Comparison of ENCODE assay signal across 9 cellular contexts in the genomic region with DNA sequence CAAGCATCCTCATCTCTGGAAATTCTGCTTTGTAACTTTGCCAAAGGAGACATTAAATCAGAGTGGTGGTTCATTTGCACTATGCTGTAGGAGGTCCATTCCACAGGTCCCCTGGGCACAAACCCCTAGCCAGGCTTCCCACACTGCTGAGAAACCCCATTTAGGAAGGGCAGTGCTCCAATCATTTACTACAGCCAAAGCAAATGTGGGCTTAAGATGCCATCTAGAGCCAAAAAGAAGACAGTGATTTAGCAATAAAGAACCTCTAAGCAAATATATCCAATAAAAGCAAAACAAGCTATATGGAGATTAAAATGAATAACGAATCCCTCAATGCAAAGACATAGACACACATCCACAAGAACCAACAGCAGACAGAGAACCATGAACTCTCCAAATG.
A peak's percentile ranks its signal among the peaks of the same experiment; 100 is the strongest.
DNase-seq lines count a peak whose midpoint lies in the region; ATAC-seq and TF ChIP-seq lines count a peak whose summit lies in the region.
"Had no signal": no experiment of that assay in that cellular context is flagged by ENCODE, and none has a peak within 500 bp of the region (broad histone marks: within the 10 kb centered on the region; RNA-seq: fewer than 3 reads in every experiment).

No MANE protein-coding gene starts in this region.

- no peaks in the 10 kb centered on the region for H3K4me1 ChIP-seq in liver (ENCODE audit: control insufficient read depth in 4 of 4, insufficient read depth in 4 of 4, low read length in 3 of 4)

- no peak overlapping the region for H3K9ac ChIP-seq in liver (ENCODE audit: low read depth in 1 of 2, low read length in 2 of 2)

- DNase-seq in DMS53 treated with DMSO at 0.1 percent for 48 hours (lab: John Stamatoyannopoulos, UW; ENCODE audit: unreplicated experiment) = peak; percentile 47
- peak; percentile 5 for DNase-seq in amniotic stem cell (lab: John Stamatoyannopoulos, UW)
- DNase-seq in C1 segment of cervical spinal cord (lab: John Stamatoyannopoulos, UW) = no peak
- DNase-seq in AG08396 (ENCODE audit: low spot score) = no peak
- no peak for DNase-seq in stimulated activated CD4-positive, alpha-beta T cell treated with anti-CD3 and anti-CD28 coated beads, Interleukin-4, amount 100 ng/mL, for 4 hours
- DNase-seq: NK-92 treated with Interleukin-12 subunit alpha and Interleukin-12 subunit beta, amount 100 ng/mL, for 24 hours had no signal

- TF ChIP-seq EP300 in Ishikawa (IDR thresholded peaks at IDR 0.05; ENCODE audit: borderline replicate concordance) = no peak

- H3K27me3 ChIP-seq in liver (ENCODE audit: control insufficient read depth in 4 of 4, insufficient read depth in 4 of 4, low read length in 3 of 4) = peaks cover 0 to 3% (median 0%) of the 10 kb centered on the region in 4 donors

- no peak for ATAC-seq in HG03432 (IDR thresholded peaks at IDR 0.05; ENCODE audit: unreplicated experiment)

- no peaks in the 10 kb centered on the region for H3K36me3 ChIP-seq in liver (ENCODE audit: control insufficient read depth in 4 of 4, insufficient read depth in 3 of 4, low read depth in 1 of 4, low read length in 3 of 4)

- H3K4me3 ChIP-seq in liver (ENCODE audit: low read depth in 1 of 3, low read length in 3 of 3) = no peak overlapping the region

- no peak for TF ChIP-seq CTCF in liver (IDR thresholded peaks at IDR 0.05; ENCODE audit: low read depth, low read length, missing input control)

- TF ChIP-seq RAD21 in Ishikawa (IDR thresholded peaks at IDR 0.05; ENCODE audit: low read depth) (peak; percentile 56), liver (IDR thresholded peaks at IDR 0.05) (peak; percentile 56 to 60)

- 51% methylated on average over 1 of the region's 1 CpG for WGBS in liver

- H3K27ac ChIP-seq in liver (ENCODE audit: low read depth in 1 of 2, low read length in 2 of 2) = no peak overlapping the region

- peaks cover 0 to 12% (median 3%) of the 10 kb centered on the region in 4 donors for H3K9me3 ChIP-seq in liver (ENCODE audit: control insufficient read depth in 4 of 4, low read length in 3 of 4)

TF ChIP-seq in Ishikawa, 13 proteins besides CTCF, POLR2A, EP300 and RAD21:
- TF ChIP-seq FOXM1 (IDR thresholded peaks at IDR 0.05; ENCODE audit: borderline replicate concordance, low read depth) (no peak), TAF1 (IDR thresholded peaks at IDR 0.05; ENCODE audit: low read depth) (no peak)
- TF ChIP-seq, protein P1, sequence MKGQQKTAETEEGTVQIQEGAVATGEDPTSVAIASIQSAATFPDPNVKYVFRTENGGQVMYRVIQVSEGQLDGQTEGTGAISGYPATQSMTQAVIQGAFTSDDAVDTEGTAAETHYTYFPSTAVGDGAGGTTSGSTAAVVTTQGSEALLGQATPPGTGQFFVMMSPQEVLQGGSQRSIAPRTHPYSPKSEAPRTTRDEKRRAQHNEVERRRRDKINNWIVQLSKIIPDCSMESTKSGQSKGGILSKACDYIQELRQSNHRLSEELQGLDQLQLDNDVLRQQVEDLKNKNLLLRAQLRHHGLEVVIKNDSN (IDR thresholded peaks at IDR 0.05) = no peak

TF ChIP-seq in liver, 16 proteins besides CTCF, POLR2A, EP300 and RAD21:
- TF ChIP-seq, protein P2, sequence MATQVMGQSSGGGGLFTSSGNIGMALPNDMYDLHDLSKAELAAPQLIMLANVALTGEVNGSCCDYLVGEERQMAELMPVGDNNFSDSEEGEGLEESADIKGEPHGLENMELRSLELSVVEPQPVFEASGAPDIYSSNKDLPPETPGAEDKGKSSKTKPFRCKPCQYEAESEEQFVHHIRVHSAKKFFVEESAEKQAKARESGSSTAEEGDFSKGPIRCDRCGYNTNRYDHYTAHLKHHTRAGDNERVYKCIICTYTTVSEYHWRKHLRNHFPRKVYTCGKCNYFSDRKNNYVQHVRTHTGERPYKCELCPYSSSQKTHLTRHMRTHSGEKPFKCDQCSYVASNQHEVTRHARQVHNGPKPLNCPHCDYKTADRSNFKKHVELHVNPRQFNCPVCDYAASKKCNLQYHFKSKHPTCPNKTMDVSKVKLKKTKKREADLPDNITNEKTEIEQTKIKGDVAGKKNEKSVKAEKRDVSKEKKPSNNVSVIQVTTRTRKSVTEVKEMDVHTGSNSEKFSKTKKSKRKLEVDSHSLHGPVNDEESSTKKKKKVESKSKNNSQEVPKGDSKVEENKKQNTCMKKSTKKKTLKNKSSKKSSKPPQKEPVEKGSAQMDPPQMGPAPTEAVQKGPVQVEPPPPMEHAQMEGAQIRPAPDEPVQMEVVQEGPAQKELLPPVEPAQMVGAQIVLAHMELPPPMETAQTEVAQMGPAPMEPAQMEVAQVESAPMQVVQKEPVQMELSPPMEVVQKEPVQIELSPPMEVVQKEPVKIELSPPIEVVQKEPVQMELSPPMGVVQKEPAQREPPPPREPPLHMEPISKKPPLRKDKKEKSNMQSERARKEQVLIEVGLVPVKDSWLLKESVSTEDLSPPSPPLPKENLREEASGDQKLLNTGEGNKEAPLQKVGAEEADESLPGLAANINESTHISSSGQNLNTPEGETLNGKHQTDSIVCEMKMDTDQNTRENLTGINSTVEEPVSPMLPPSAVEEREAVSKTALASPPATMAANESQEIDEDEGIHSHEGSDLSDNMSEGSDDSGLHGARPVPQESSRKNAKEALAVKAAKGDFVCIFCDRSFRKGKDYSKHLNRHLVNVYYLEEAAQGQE (IDR thresholded peaks at IDR 0.05) = no peak
- no peak for TF ChIP-seq JUND (IDR thresholded peaks at IDR 0.05)
- TF ChIP-seq YY1 (IDR thresholded peaks at IDR 0.05) = no peak
- TF ChIP-seq, protein P3, sequence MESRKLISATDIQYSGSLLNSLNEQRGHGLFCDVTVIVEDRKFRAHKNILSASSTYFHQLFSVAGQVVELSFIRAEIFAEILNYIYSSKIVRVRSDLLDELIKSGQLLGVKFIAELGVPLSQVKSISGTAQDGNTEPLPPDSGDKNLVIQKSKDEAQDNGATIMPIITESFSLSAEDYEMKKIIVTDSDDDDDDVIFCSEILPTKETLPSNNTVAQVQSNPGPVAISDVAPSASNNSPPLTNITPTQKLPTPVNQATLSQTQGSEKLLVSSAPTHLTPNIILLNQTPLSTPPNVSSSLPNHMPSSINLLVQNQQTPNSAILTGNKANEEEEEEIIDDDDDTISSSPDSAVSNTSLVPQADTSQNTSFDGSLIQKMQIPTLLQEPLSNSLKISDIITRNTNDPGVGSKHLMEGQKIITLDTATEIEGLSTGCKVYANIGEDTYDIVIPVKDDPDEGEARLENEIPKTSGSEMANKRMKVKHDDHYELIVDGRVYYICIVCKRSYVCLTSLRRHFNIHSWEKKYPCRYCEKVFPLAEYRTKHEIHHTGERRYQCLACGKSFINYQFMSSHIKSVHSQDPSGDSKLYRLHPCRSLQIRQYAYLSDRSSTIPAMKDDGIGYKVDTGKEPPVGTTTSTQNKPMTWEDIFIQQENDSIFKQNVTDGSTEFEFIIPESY (IDR thresholded peaks at IDR 0.05) = no peak
- TF ChIP-seq, protein P4, sequence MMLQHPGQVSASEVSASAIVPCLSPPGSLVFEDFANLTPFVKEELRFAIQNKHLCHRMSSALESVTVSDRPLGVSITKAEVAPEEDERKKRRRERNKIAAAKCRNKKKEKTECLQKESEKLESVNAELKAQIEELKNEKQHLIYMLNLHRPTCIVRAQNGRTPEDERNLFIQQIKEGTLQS (IDR thresholded peaks at IDR 0.05) = no peak
- TF ChIP-seq HNF4A (conservative IDR thresholded peaks at IDR 0.05) = no peak
- TF ChIP-seq NR2F2 (IDR thresholded peaks at IDR 0.05) = no peak
- no peak for TF ChIP-seq EGR1 (IDR thresholded peaks at IDR 0.05; ENCODE audit: low read depth in 2 of 2)
- TF ChIP-seq FOXA1 (IDR thresholded peaks at IDR 0.05) = no peak
- no peak for TF ChIP-seq HNF4G (IDR thresholded peaks at IDR 0.05)
- no peak for TF ChIP-seq GABPA (IDR thresholded peaks at IDR 0.05 in 1 of 2, conservative IDR thresholded peaks at IDR 0.05 in 1 of 2)
- TF ChIP-seq, protein P5, sequence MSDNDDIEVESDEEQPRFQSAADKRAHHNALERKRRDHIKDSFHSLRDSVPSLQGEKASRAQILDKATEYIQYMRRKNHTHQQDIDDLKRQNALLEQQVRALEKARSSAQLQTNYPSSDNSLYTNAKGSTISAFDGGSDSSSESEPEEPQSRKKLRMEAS (IDR thresholded peaks at IDR 0.05) = no peak
- no peak for TF ChIP-seq TAF1 (conservative IDR thresholded peaks at IDR 0.05)
TF ChIP-seq in liver: peak in this region for 0.

Comparison
In these comparisons a context has a peak if more than half of its experiments do, and no peak if none do; other contexts are left out.
1. DNase-seq: peak in DMS53 treated with DMSO at 0.1 percent for 48 hours (single experiment) and amniotic stem cell (single experiment); none in C1 segment of cervical spinal cord (0 of 14), AG08396 (single experiment) and stimulated activated CD4-positive, alpha-beta T cell treated with anti-CD3 and anti-CD28 coated beads, Interleukin-4, amount 100 ng/mL, for 4 hours (0 of 2).